Comparison of ENCODE assay signal across 20 cellular contexts in genomic region chr22:47225931-47226633, GRCh38.
"Had no signal": no experiment of that assay in that cellular context is flagged by ENCODE, and none has a peak within 500 bp of the region (broad histone marks: within the 10 kb centered on the region; RNA-seq: fewer than 3 reads in every experiment).

No MANE protein-coding gene starts in this region.

- H3K27ac Mint-ChIP-seq: effector memory CD8-positive, alpha-beta T cell; natural killer cell; stimulated activated naive CD8-positive, alpha-beta T cell treated with anti-CD3 and anti-CD28 coated beads, Interleukin-15, amount 100 ng/mL, for 72 hours had no signal

- H3K27me3 ChIP-seq: pancreas, suprapubic skin, uterus had no signal

- H3K36me3 Mint-ChIP-seq: natural killer cell had no signal

- H3K9me3 ChIP-seq: gastrocnemius medialis, left lung, pancreas, suprapubic skin, transverse colon, upper lobe of right lung, uterus had no signal

- H3K4me1 Mint-ChIP-seq: natural killer cell; stimulated activated naive CD8-positive, alpha-beta T cell treated with anti-CD3 and anti-CD28 coated beads, Interleukin-15, amount 100 ng/mL, for 72 hours had no signal

- H3K4me1 ChIP-seq: gastrocnemius medialis, left lung, pancreas, suprapubic skin, transverse colon, upper lobe of right lung, uterus had no signal

- H3K9me3 Mint-ChIP-seq: effector memory CD8-positive, alpha-beta T cell; natural killer cell; stimulated activated naive CD8-positive, alpha-beta T cell treated with anti-CD3 and anti-CD28 coated beads, Interleukin-15, amount 100 ng/mL, for 72 hours had no signal

- H3K4me3 Mint-ChIP-seq: effector memory CD8-positive, alpha-beta T cell; natural killer cell; stimulated activated naive CD8-positive, alpha-beta T cell treated with anti-CD3 and anti-CD28 coated beads, Interleukin-15, amount 100 ng/mL, for 72 hours had no signal

- H3K4me3 ChIP-seq: coronary artery, gastrocnemius medialis, left lung, pancreas, suprapubic skin, transverse colon, upper lobe of right lung, uterus had no signal

- ATAC-seq: effector memory CD8-positive, alpha-beta T cell; gastrocnemius medialis; left lung; natural killer cell; pancreas; stimulated activated naive CD8-positive, alpha-beta T cell treated with anti-CD3 and anti-CD28 coated beads, Interleukin-15, amount 100 ng/mL, for 72 hours; upper lobe of right lung had no signal

- DNase-seq: dermis blood vessel endothelial cell; effector memory CD8-positive, alpha-beta T cell; erythroblast; gastrocnemius medialis; left lung; mammary epithelial cell; mesendoderm; natural killer cell; occipital lobe; pancreas; small intestine; stimulated activated CD4-positive, alpha-beta T cell treated with anti-CD3 and anti-CD28 coated beads, Interleukin-15, amount 100 ng/mL, for 24 hours; stimulated activated CD4-positive, alpha-beta T cell treated with anti-CD3 and anti-CD28 coated beads, Interleukin-2, amount 100 ng/mL, for 48 hours; stimulated activated naive CD4-positive, alpha-beta T cell; stimulated activated naive CD8-positive, alpha-beta T cell treated with anti-CD3 and anti-CD28 coated beads, Interleukin-15, amount 100 ng/mL, for 72 hours; transverse colon; upper lobe of right lung; uterus had no signal

- H3K27ac ChIP-seq: coronary artery, gastrocnemius medialis, left lung, pancreas, suprapubic skin, transverse colon, upper lobe of right lung, uterus had no signal

- H3K36me3 ChIP-seq: gastrocnemius medialis, left lung, pancreas, suprapubic skin, transverse colon, upper lobe of right lung, uterus had no signal
